9 cellular contexts compared by ENCODE assay signal in genomic region chr11:7892059-7892699, GRCh38. TPM values are rescaled to one million over a fixed set of nuclear protein-coding genes. Genes with fewer than 3 reads are reported as not detected.
A peak's percentile ranks its signal among the peaks of the same experiment; 100 is the strongest.
DNase-seq lines count a peak whose midpoint lies in the region; ATAC-seq lines count a peak whose summit lies in the region.
"Had no signal": no experiment of that assay in that cellular context is flagged by ENCODE, and none has a peak within 500 bp of the region (broad histone marks: within the 10 kb centered on the region; RNA-seq: fewer than 3 reads in every experiment).

No MANE protein-coding gene starts in this region.

- CTCF ChIA-PET in activated CD8-positive, alpha-beta T cell treated with anti-CD3 and anti-CD28 coated beads, Interleukin-2, amount 10 ng/mL, durations not matched to agents 7 days and 5 days (lab: Charles Lee), result interaction anchor here (0.9 to 7.2 kb wide), 9 partner anchors 9 to 794 kb away, joined by 3 to 97 read pairs (median 5); partner anchors contain the start of gene EIF3F

- intact Hi-C loops in activated T-helper 1 cell treated with anti-CD3 and anti-CD28 coated beads, Interleukin-12 subunit alpha, Interleukin-12 subunit beta, Interleukin-2, Interleukin-4 antibody, amounts not matched to agents 30 ng/mL and 10 ng/mL and 1 ng/mL, durations not matched to agents 14 hours and 24 hours and 36 hours (cut with micrococcal nuclease), result loop anchor here (1.0 kb wide), 2 partner anchors 95 to 207 kb away; partner anchors contain the start of gene EIF3F

- peak overlapping the region; percentile 81 for H3K27ac ChIP-seq in SJSA1

- H3K4me3 Mint-ChIP-seq in stimulated activated naive CD8-positive, alpha-beta T cell treated with anti-CD3 and anti-CD28 coated beads, Interleukin-15, amount 100 ng/mL, for 72 hours, result no peak overlapping the region
- H3K4me3 Mint-ChIP-seq in activated T-helper 1 cell treated with anti-CD3 and anti-CD28 coated beads, Interleukin-12 subunit alpha, Interleukin-12 subunit beta, Interleukin-2, Interleukin-4 antibody, amounts not matched to agents 30 ng/mL and 10 ng/mL and 1 ng/mL, durations not matched to agents 14 hours and 24 hours and 36 hours, result no peak overlapping the region
- no peak overlapping the region for H3K4me3 Mint-ChIP-seq in activated CD8-positive, alpha-beta T cell treated with anti-CD3 and anti-CD28 coated beads, Interleukin-2, amount 10 ng/mL, durations not matched to agents 7 days and 5 days

- no peaks in the 10 kb centered on the region for H3K9me3 ChIP-seq in SJSA1 (replicated peaks)

- ATAC-seq in GM18907 (IDR thresholded peaks at IDR 0.05; ENCODE audit: unreplicated experiment) (peak; percentile 51), HG03025 (IDR thresholded peaks at IDR 0.05; ENCODE audit: low FRiP score, unreplicated experiment) (peak; percentile 60)
- ATAC-seq in stimulated activated naive CD8-positive, alpha-beta T cell treated with anti-CD3 and anti-CD28 coated beads, Interleukin-15, amount 100 ng/mL, for 72 hours, result no peak
- ATAC-seq in activated CD8-positive, alpha-beta T cell treated with anti-CD3 and anti-CD28 coated beads, Interleukin-2, amount 10 ng/mL, durations not matched to agents 7 days and 5 days, result no peak

- no peaks in the 10 kb centered on the region for H3K27me3 ChIP-seq in SJSA1 (replicated peaks)

- H3K9me3 Mint-ChIP-seq in stimulated activated naive CD8-positive, alpha-beta T cell treated with anti-CD3 and anti-CD28 coated beads, Interleukin-15, amount 100 ng/mL, for 72 hours, result no peaks in the 10 kb centered on the region
- no peaks in the 10 kb centered on the region for H3K9me3 Mint-ChIP-seq in activated T-helper 1 cell treated with anti-CD3 and anti-CD28 coated beads, Interleukin-12 subunit alpha, Interleukin-12 subunit beta, Interleukin-2, Interleukin-4 antibody, amounts not matched to agents 30 ng/mL and 10 ng/mL and 1 ng/mL, durations not matched to agents 14 hours and 24 hours and 36 hours
- H3K9me3 Mint-ChIP-seq in activated CD8-positive, alpha-beta T cell treated with anti-CD3 and anti-CD28 coated beads, Interleukin-2, amount 10 ng/mL, durations not matched to agents 7 days and 5 days (ENCODE audit: insufficient read depth), result no peaks in the 10 kb centered on the region

- H3K36me3 ChIP-seq in SJSA1, result no peaks in the 10 kb centered on the region

- POLR2A ChIA-PET in activated CD8-positive, alpha-beta T cell treated with anti-CD3 and anti-CD28 coated beads, Interleukin-2, amount 10 ng/mL, durations not matched to agents 7 days and 5 days (lab: Charles Lee), result no interaction called here

- DNase-seq in SJSA1 (ENCODE audit: low read depth in 1 of 2, low spot score in 2 of 2) (peak; percentile 44 to 48), non-pigmented ciliary epithelial cell (ENCODE audit: low read depth) (peak; percentile 38), occipital lobe (lab: John Stamatoyannopoulos, UW) (no peak)
- no peak for DNase-seq in stimulated activated naive CD8-positive, alpha-beta T cell treated with anti-CD3 and anti-CD28 coated beads, Interleukin-15, amount 100 ng/mL, for 72 hours
- no peak for DNase-seq in activated T-helper 1 cell treated with anti-CD3 and anti-CD28 coated beads, Interleukin-12 subunit alpha, Interleukin-12 subunit beta, Interleukin-2, Interleukin-4 antibody, amounts not matched to agents 30 ng/mL and 10 ng/mL and 1 ng/mL, durations not matched to agents 14 hours and 24 hours and 36 hours (ENCODE audit: low spot score)
- DNase-seq in activated CD8-positive, alpha-beta T cell treated with anti-CD3 and anti-CD28 coated beads, Interleukin-2, amount 10 ng/mL, durations not matched to agents 7 days and 5 days, result no peak

- H3K4me1 Mint-ChIP-seq in stimulated activated naive CD8-positive, alpha-beta T cell treated with anti-CD3 and anti-CD28 coated beads, Interleukin-15, amount 100 ng/mL, for 72 hours, result peaks cover 14% of the 10 kb centered on the region
- no peaks in the 10 kb centered on the region for H3K4me1 Mint-ChIP-seq in activated T-helper 1 cell treated with anti-CD3 and anti-CD28 coated beads, Interleukin-12 subunit alpha, Interleukin-12 subunit beta, Interleukin-2, Interleukin-4 antibody, amounts not matched to agents 30 ng/mL and 10 ng/mL and 1 ng/mL, durations not matched to agents 14 hours and 24 hours and 36 hours (ENCODE audit: low read depth)
- H3K4me1 Mint-ChIP-seq in activated CD8-positive, alpha-beta T cell treated with anti-CD3 and anti-CD28 coated beads, Interleukin-2, amount 10 ng/mL, durations not matched to agents 7 days and 5 days (ENCODE audit: low read depth), result peaks cover 3% of the 10 kb centered on the region

- peaks cover 15% of the 10 kb centered on the region for H3K27me3 Mint-ChIP-seq in stimulated activated naive CD8-positive, alpha-beta T cell treated with anti-CD3 and anti-CD28 coated beads, Interleukin-15, amount 100 ng/mL, for 72 hours
- peaks cover 3% of the 10 kb centered on the region for H3K27me3 Mint-ChIP-seq in activated T-helper 1 cell treated with anti-CD3 and anti-CD28 coated beads, Interleukin-12 subunit alpha, Interleukin-12 subunit beta, Interleukin-2, Interleukin-4 antibody, amounts not matched to agents 30 ng/mL and 10 ng/mL and 1 ng/mL, durations not matched to agents 14 hours and 24 hours and 36 hours (ENCODE audit: insufficient read depth)
- H3K27me3 Mint-ChIP-seq in activated CD8-positive, alpha-beta T cell treated with anti-CD3 and anti-CD28 coated beads, Interleukin-2, amount 10 ng/mL, durations not matched to agents 7 days and 5 days (ENCODE audit: low read depth), result peaks cover 5% of the 10 kb centered on the region

- H3K36me3 Mint-ChIP-seq in activated T-helper 1 cell treated with anti-CD3 and anti-CD28 coated beads, Interleukin-12 subunit alpha, Interleukin-12 subunit beta, Interleukin-2, Interleukin-4 antibody, amounts not matched to agents 30 ng/mL and 10 ng/mL and 1 ng/mL, durations not matched to agents 14 hours and 24 hours and 36 hours (ENCODE audit: low read depth), result no peaks in the 10 kb centered on the region
- no peaks in the 10 kb centered on the region for H3K36me3 Mint-ChIP-seq in activated CD8-positive, alpha-beta T cell treated with anti-CD3 and anti-CD28 coated beads, Interleukin-2, amount 10 ng/mL, durations not matched to agents 7 days and 5 days (ENCODE audit: low read depth)

- H3K27ac Mint-ChIP-seq in stimulated activated naive CD8-positive, alpha-beta T cell treated with anti-CD3 and anti-CD28 coated beads, Interleukin-15, amount 100 ng/mL, for 72 hours, result no peak overlapping the region
- H3K27ac Mint-ChIP-seq in activated T-helper 1 cell treated with anti-CD3 and anti-CD28 coated beads, Interleukin-12 subunit alpha, Interleukin-12 subunit beta, Interleukin-2, Interleukin-4 antibody, amounts not matched to agents 30 ng/mL and 10 ng/mL and 1 ng/mL, durations not matched to agents 14 hours and 24 hours and 36 hours, result no peak overlapping the region
- no peak overlapping the region for H3K27ac Mint-ChIP-seq in activated CD8-positive, alpha-beta T cell treated with anti-CD3 and anti-CD28 coated beads, Interleukin-2, amount 10 ng/mL, durations not matched to agents 7 days and 5 days

- no peak overlapping the region for H3K4me3 ChIP-seq in SJSA1

- peaks cover 24% of the 10 kb centered on the region for H3K4me1 ChIP-seq in SJSA1 (replicated peaks)

RNA-seq across cellular contexts. Expression of gene OR10A6, which starts 38.9 kb away (rescaled TPM):
- total RNA-seq in SJSA1 (2014; rRNA removed; shearing (Covaris generic)), result not detected in 2 replicates
- total RNA-seq in occipital lobe, result not detected
- not detected in 2 replicates for total RNA-seq in activated T-helper 1 cell treated with anti-CD3 and anti-CD28 coated beads, Interleukin-12 subunit alpha, Interleukin-12 subunit beta, Interleukin-2, Interleukin-4 antibody, amounts not matched to agents 30 ng/mL and 10 ng/mL and 1 ng/mL, durations not matched to agents 14 hours and 24 hours and 36 hours
- not detected for total RNA-seq in activated CD8-positive, alpha-beta T cell treated with anti-CD3 and anti-CD28 coated beads, Interleukin-2, amount 10 ng/mL, durations not matched to agents 7 days and 5 days
- total RNA-seq: urinary bladder had no signal

RNA-seq across cellular contexts. Expression of gene OR10A3, which starts 49.3 kb away (rescaled TPM):
- not detected in 2 replicates for total RNA-seq in SJSA1 (2014; rRNA removed; shearing (Covaris generic))
- not detected for total RNA-seq in occipital lobe
- not detected in 2 replicates for total RNA-seq in activated T-helper 1 cell treated with anti-CD3 and anti-CD28 coated beads, Interleukin-12 subunit alpha, Interleukin-12 subunit beta, Interleukin-2, Interleukin-4 antibody, amounts not matched to agents 30 ng/mL and 10 ng/mL and 1 ng/mL, durations not matched to agents 14 hours and 24 hours and 36 hours
- not detected for total RNA-seq in activated CD8-positive, alpha-beta T cell treated with anti-CD3 and anti-CD28 coated beads, Interleukin-2, amount 10 ng/mL, durations not matched to agents 7 days and 5 days
- total RNA-seq: urinary bladder had no signal

Comparison
In these comparisons a context has a peak if more than half of its experiments do, and no peak if none do; other contexts are left out.
1. ATAC-seq: peak in GM18907 (single experiment) and HG03025 (single experiment); none in stimulated activated naive CD8-positive, alpha-beta T cell treated with anti-CD3 and anti-CD28 coated beads, Interleukin-15, amount 100 ng/mL, for 72 hours (single experiment) and activated CD8-positive, alpha-beta T cell treated with anti-CD3 and anti-CD28 coated beads, Interleukin-2, amount 10 ng/mL, durations not matched to agents 7 days and 5 days (single experiment).
2. DNase-seq: peak in SJSA1 (2 of 2) and non-pigmented ciliary epithelial cell (single experiment); none in occipital lobe (single experiment), stimulated activated naive CD8-positive, alpha-beta T cell treated with anti-CD3 and anti-CD28 coated beads, Interleukin-15, amount 100 ng/mL, for 72 hours (0 of 2), activated T-helper 1 cell treated with anti-CD3 and anti-CD28 coated beads, Interleukin-12 subunit alpha, Interleukin-12 subunit beta, Interleukin-2, Interleukin-4 antibody, amounts not matched to agents 30 ng/mL and 10 ng/mL and 1 ng/mL, durations not matched to agents 14 hours and 24 hours and 36 hours (single experiment) and activated CD8-positive, alpha-beta T cell treated with anti-CD3 and anti-CD28 coated beads, Interleukin-2, amount 10 ng/mL, durations not matched to agents 7 days and 5 days (single experiment).